ENCODE assay signal across 1 cellular context in genomic region chr15:74443100-74443909, GRCh38.
TF ChIP-seq lines count a peak whose summit lies in the region.

No MANE protein-coding gene starts in this region.

TF ChIP-seq in HepG2, 621 proteins besides CTCF, POLR2A, EP300 and RAD21 (continued from another document and continues in another):
- TF ChIP-seq, protein P1, sequence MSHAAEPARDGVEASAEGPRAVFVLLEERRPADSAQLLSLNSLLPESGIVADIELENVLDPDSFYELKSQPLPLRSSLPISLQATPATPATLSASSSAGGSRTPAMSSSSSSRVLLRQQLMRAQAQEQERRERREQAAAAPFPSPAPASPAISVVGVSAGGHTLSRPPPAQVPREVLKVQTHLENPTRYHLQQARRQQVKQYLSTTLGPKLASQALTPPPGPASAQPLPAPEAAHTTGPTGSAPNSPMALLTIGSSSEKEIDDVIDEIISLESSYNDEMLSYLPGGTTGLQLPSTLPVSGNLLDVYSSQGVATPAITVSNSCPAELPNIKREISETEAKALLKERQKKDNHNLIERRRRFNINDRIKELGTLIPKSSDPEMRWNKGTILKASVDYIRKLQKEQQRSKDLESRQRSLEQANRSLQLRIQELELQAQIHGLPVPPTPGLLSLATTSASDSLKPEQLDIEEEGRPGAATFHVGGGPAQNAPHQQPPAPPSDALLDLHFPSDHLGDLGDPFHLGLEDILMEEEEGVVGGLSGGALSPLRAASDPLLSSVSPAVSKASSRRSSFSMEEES (CRISPR knock-in tag; IDR thresholded peaks at IDR 0.05) = 0 out of 2 replicates have a peak, but pooled peaks have one; percentile 36
- TF ChIP-seq MIER2 (CRISPR knock-in tag; IDR thresholded peaks at IDR 0.05) (peak; percentile 49; the same call in 1 of the 2 replicates), MIER3 (CRISPR knock-in tag; IDR thresholded peaks at IDR 0.05; ENCODE audit: borderline replicate concordance) (peak; percentile 86; the same call in 1 of the 2 replicates), SP2 (CRISPR knock-in tag; IDR thresholded peaks at IDR 0.05) (no peak), ZNF678 (CRISPR knock-in tag; IDR thresholded peaks at IDR 0.05) (no peak), PHB2 (IDR thresholded peaks at IDR 0.05; ENCODE audit: partially characterized antibody) (no peak), NR3C1 (CRISPR knock-in tag; IDR thresholded peaks at IDR 0.05) (no peak), ZNF713 (CRISPR knock-in tag; IDR thresholded peaks at IDR 0.05) (no peak), SIN3A (IDR thresholded peaks at IDR 0.05; ENCODE audit: borderline replicate concordance, low read depth, low read length) (peak; percentile 35; the same call in 1 of the 2 replicates), MXD4 (CRISPR knock-in tag; IDR thresholded peaks at IDR 0.05) (no peak), NFE2 (CRISPR knock-in tag; IDR thresholded peaks at IDR 0.05) (no peak), SP140L (CRISPR knock-in tag; IDR thresholded peaks at IDR 0.05; ENCODE audit: borderline replicate concordance) (peak; percentile 87; the same call in 1 of the 2 replicates), ZSCAN20 (CRISPR knock-in tag; IDR thresholded peaks at IDR 0.05; ENCODE audit: borderline replicate concordance) (no peak), ZBTB44 (CRISPR knock-in tag; IDR thresholded peaks at IDR 0.05) (no peak), MBD4 (IDR thresholded peaks at IDR 0.05; ENCODE audit: borderline replicate concordance, low read length) (no peak), ZC3H13 (CRISPR knock-in tag; IDR thresholded peaks at IDR 0.05) (peak; percentile 61; the same call in 1 of the 2 replicates), SIX4 (CRISPR knock-in tag; IDR thresholded peaks at IDR 0.05) (peak; percentile 29; the same call in 1 of the 2 replicates), GZF1 (CRISPR knock-in tag; IDR thresholded peaks at IDR 0.05) (no peak), MYNN (CRISPR knock-in tag; IDR thresholded peaks at IDR 0.05; ENCODE audit: low read depth) (no peak), NR2C2 (CRISPR knock-in tag; IDR thresholded peaks at IDR 0.05; ENCODE audit: borderline replicate concordance) (no peak), ZNF878 (CRISPR knock-in tag; IDR thresholded peaks at IDR 0.05) (no peak), MTERF4 (CRISPR knock-in tag; IDR thresholded peaks at IDR 0.05) (no peak), FOXK1 (CRISPR knock-in tag; IDR thresholded peaks at IDR 0.05; ENCODE audit: borderline replicate concordance, low read depth) (peak; percentile 96), PBX2 (CRISPR knock-in tag; IDR thresholded peaks at IDR 0.05) (peak; percentile 16; the same call in 1 of the 2 replicates), ZFP36 (IDR thresholded peaks at IDR 0.05; ENCODE audit: borderline replicate concordance, low read depth, low read length, partially characterized antibody) (no peak), THAP9 (CRISPR knock-in tag; IDR thresholded peaks at IDR 0.05; ENCODE audit: borderline replicate concordance) (no peak), ZBTB25 (CRISPR knock-in tag; IDR thresholded peaks at IDR 0.05) (peak; percentile 84), MEIS1 (CRISPR knock-in tag; IDR thresholded peaks at IDR 0.05; ENCODE audit: borderline replicate concordance) (peak; percentile 74; the same call in 1 of the 2 replicates), UBTF (CRISPR knock-in tag; IDR thresholded peaks at IDR 0.05) (0 out of 2 replicates have a peak, but pooled peaks have one; percentile 30), ZNF367 (CRISPR knock-in tag; IDR thresholded peaks at IDR 0.05; ENCODE audit: borderline replicate concordance) (no peak), ZNF562 (CRISPR knock-in tag; IDR thresholded peaks at IDR 0.05; ENCODE audit: borderline replicate concordance) (no peak), XBP1 (CRISPR knock-in tag; IDR thresholded peaks at IDR 0.05) (no peak), NFRKB (IDR thresholded peaks at IDR 0.05) (no peak), ZNF224 (CRISPR knock-in tag; IDR thresholded peaks at IDR 0.05) (no peak), THAP11 (CRISPR knock-in tag; IDR thresholded peaks at IDR 0.05) (peak; percentile 78), ZNF670 (CRISPR knock-in tag; IDR thresholded peaks at IDR 0.05; ENCODE audit: borderline replicate concordance) (peak; percentile 49; the same call in 1 of the 2 replicates), NR2F2 (IDR thresholded peaks at IDR 0.05; ENCODE audit: borderline replicate concordance, low read depth) (peak; percentile 75), MTF2 (CRISPR knock-in tag; IDR thresholded peaks at IDR 0.05; ENCODE audit: borderline replicate concordance) (no peak), ZMYM2 (CRISPR knock-in tag; IDR thresholded peaks at IDR 0.05) (peak; percentile 89), TFDP1 (CRISPR knock-in tag; IDR thresholded peaks at IDR 0.05; ENCODE audit: borderline replicate concordance) (peak; percentile 48; the same call in 1 of the 2 replicates), NRL (CRISPR knock-in tag; IDR thresholded peaks at IDR 0.05; ENCODE audit: borderline replicate concordance) (no peak), MBNL3 (CRISPR knock-in tag; conservative IDR thresholded peaks at IDR 0.05) (no peak), HOMEZ (CRISPR knock-in tag; IDR thresholded peaks at IDR 0.05; ENCODE audit: low read depth) (peak; percentile 20; the same call in 1 of the 2 replicates)
- TF ChIP-seq, protein P2, sequence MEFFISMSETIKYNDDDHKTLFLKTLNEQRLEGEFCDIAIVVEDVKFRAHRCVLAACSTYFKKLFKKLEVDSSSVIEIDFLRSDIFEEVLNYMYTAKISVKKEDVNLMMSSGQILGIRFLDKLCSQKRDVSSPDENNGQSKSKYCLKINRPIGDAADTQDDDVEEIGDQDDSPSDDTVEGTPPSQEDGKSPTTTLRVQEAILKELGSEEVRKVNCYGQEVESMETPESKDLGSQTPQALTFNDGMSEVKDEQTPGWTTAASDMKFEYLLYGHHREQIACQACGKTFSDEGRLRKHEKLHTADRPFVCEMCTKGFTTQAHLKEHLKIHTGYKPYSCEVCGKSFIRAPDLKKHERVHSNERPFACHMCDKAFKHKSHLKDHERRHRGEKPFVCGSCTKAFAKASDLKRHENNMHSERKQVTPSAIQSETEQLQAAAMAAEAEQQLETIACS (CRISPR knock-in tag; IDR thresholded peaks at IDR 0.05) = no peak
- TF ChIP-seq, protein P3, sequence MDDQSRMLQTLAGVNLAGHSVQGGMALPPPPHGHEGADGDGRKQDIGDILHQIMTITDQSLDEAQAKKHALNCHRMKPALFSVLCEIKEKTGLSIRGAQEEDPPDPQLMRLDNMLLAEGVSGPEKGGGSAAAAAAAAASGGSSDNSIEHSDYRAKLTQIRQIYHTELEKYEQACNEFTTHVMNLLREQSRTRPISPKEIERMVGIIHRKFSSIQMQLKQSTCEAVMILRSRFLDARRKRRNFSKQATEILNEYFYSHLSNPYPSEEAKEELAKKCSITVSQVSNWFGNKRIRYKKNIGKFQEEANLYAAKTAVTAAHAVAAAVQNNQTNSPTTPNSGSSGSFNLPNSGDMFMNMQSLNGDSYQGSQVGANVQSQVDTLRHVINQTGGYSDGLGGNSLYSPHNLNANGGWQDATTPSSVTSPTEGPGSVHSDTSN (CRISPR knock-in tag; IDR thresholded peaks at IDR 0.05; ENCODE audit: borderline replicate concordance) = no peak
